ENCODE assay signal across 1 cellular context in genomic region chr16:162271-162991, GRCh38.
TF ChIP-seq lines count a peak whose summit lies in the region.

No MANE protein-coding gene starts in this region.

TF ChIP-seq in HepG2, 621 proteins besides CTCF, POLR2A, EP300 and RAD21 (continued from another document and continues in another):
- TF ChIP-seq ZNF710 (CRISPR knock-in tag; IDR thresholded peaks at IDR 0.05; ENCODE audit: borderline replicate concordance): no peak
- no peak for TF ChIP-seq ZKSCAN5 (CRISPR knock-in tag; IDR thresholded peaks at IDR 0.05)
- TF ChIP-seq RFX5 (IDR thresholded peaks at IDR 0.05; ENCODE audit: low read depth, low read length): no peak
- TF ChIP-seq RCOR2 (CRISPR knock-in tag; IDR thresholded peaks at IDR 0.05): no peak
- TF ChIP-seq ZBED4 (CRISPR knock-in tag; IDR thresholded peaks at IDR 0.05; ENCODE audit: borderline replicate concordance): 0 out of 2 replicates have a peak, but pooled peaks have one; percentile 23
- TF ChIP-seq ZNF75D (CRISPR knock-in tag; IDR thresholded peaks at IDR 0.05; ENCODE audit: borderline replicate concordance): no peak
- no peak for TF ChIP-seq ZNF343 (CRISPR knock-in tag; IDR thresholded peaks at IDR 0.05)
- TF ChIP-seq ESRRA (CRISPR knock-in tag; IDR thresholded peaks at IDR 0.05; ENCODE audit: low read depth): peak; percentile 99
- no peak for TF ChIP-seq MTERF4 (CRISPR knock-in tag; IDR thresholded peaks at IDR 0.05)
- no peak for TF ChIP-seq JUNB (CRISPR knock-in tag; IDR thresholded peaks at IDR 0.05; ENCODE audit: borderline replicate concordance)
- no peak for TF ChIP-seq RFXANK (CRISPR knock-in tag; IDR thresholded peaks at IDR 0.05)
- TF ChIP-seq AKNA (CRISPR knock-in tag; IDR thresholded peaks at IDR 0.05; ENCODE audit: borderline replicate concordance): no peak
- no peak for TF ChIP-seq ZFP90 (CRISPR knock-in tag; IDR thresholded peaks at IDR 0.05; ENCODE audit: borderline replicate concordance)
- TF ChIP-seq ZBTB21 (CRISPR knock-in tag; IDR thresholded peaks at IDR 0.05): no peak
- TF ChIP-seq MED1 (CRISPR knock-in tag; IDR thresholded peaks at IDR 0.05): peak; percentile 61
- no peak for TF ChIP-seq FOXA1 (IDR thresholded peaks at IDR 0.05)
- no peak for TF ChIP-seq FOXA1 (CRISPR knock-in tag; IDR thresholded peaks at IDR 0.05)
- no peak for TF ChIP-seq ZBTB40 (IDR thresholded peaks at IDR 0.05)
- 0 out of 2 replicates have a peak, but pooled peaks have one; percentile 18 for TF ChIP-seq ZBTB40 (CRISPR knock-in tag; IDR thresholded peaks at IDR 0.05)
- TF ChIP-seq ZFYVE20 (CRISPR knock-in tag; IDR thresholded peaks at IDR 0.05; ENCODE audit: borderline replicate concordance, low read depth): no peak
- 0 out of 2 replicates have a peak, but pooled peaks have one; percentile 38 for TF ChIP-seq ZMYM4 (CRISPR knock-in tag; IDR thresholded peaks at IDR 0.05)
- no peak for TF ChIP-seq HOXA7 (CRISPR knock-in tag; IDR thresholded peaks at IDR 0.05)
- TF ChIP-seq MLX (CRISPR knock-in tag; IDR thresholded peaks at IDR 0.05): peak; percentile 56; the same call in 1 of the 2 replicates
- TF ChIP-seq PRDM15 (CRISPR knock-in tag; IDR thresholded peaks at IDR 0.05): no peak
- peak; percentile 60 for TF ChIP-seq HNF4A (CRISPR knock-in tag; IDR thresholded peaks at IDR 0.05)
- TF ChIP-seq ZSCAN12 (CRISPR knock-in tag; IDR thresholded peaks at IDR 0.05): no peak
